In the genomic region with DNA sequence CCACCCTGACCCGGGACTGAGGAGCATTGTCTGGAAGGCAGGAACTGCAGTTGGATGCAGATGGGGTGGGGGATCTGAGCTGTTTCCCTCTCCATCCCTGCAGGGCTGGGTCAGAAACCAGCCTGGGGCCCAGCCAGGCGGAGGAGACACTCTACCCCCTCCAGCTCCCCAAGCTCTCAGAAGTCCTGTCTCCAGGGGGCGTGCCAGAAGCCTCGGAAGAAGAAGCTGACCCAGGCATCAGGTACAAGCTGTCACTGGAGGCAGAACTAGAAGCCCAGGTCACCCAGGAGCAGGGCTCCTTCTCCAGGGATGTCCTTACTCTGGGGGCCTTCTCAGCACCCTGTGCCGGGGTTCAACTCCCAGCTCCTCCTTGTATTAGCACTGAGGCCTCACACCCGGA, we compare ENCODE assay signal across 1 cellular context.
TF ChIP-seq lines count a peak whose summit lies in the region.

No MANE protein-coding gene starts in this region.

TF ChIP-seq in IMR-90, 13 proteins besides CTCF, POLR2A, EP300 and RAD21:
- TF ChIP-seq, protein P1, sequence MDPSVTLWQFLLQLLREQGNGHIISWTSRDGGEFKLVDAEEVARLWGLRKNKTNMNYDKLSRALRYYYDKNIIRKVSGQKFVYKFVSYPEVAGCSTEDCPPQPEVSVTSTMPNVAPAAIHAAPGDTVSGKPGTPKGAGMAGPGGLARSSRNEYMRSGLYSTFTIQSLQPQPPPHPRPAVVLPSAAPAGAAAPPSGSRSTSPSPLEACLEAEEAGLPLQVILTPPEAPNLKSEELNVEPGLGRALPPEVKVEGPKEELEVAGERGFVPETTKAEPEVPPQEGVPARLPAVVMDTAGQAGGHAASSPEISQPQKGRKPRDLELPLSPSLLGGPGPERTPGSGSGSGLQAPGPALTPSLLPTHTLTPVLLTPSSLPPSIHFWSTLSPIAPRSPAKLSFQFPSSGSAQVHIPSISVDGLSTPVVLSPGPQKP (IDR thresholded peaks at IDR 0.05; ENCODE audit: borderline replicate concordance, low read depth, low read length): no peak
- TF ChIP-seq CHD1 (IDR thresholded peaks at IDR 0.05; ENCODE audit: low read depth, low read length) (no peak), RFX5 (IDR thresholded peaks at IDR 0.05; ENCODE audit: low read depth, low read length) (no peak), RCOR1 (IDR thresholded peaks at IDR 0.05; ENCODE audit: insufficient replicate concordance, low read length) (no peak), CEBPB (IDR thresholded peaks at IDR 0.05; ENCODE audit: low read depth, low read length) (no peak), MAFK (IDR thresholded peaks at IDR 0.05; ENCODE audit: low read depth, low read length) (no peak), BHLHE40 (IDR thresholded peaks at IDR 0.05; ENCODE audit: low read depth, low read length) (no peak), MXI1 (IDR thresholded peaks at IDR 0.05; ENCODE audit: borderline replicate concordance, low read depth, low read length) (no peak), FOS (IDR thresholded peaks at IDR 0.05; ENCODE audit: low read depth, low read length) (no peak), NFE2L2 (IDR thresholded peaks at IDR 0.05; ENCODE audit: low read depth, low read length) (no peak), MAZ (IDR thresholded peaks at IDR 0.05; ENCODE audit: borderline replicate concordance, low read depth, low read length) (no peak), SMC3 (IDR thresholded peaks at IDR 0.05; ENCODE audit: low read depth, low read length) (no peak)
